ENCODE assay signal across 8 cellular contexts in the genomic region with DNA sequence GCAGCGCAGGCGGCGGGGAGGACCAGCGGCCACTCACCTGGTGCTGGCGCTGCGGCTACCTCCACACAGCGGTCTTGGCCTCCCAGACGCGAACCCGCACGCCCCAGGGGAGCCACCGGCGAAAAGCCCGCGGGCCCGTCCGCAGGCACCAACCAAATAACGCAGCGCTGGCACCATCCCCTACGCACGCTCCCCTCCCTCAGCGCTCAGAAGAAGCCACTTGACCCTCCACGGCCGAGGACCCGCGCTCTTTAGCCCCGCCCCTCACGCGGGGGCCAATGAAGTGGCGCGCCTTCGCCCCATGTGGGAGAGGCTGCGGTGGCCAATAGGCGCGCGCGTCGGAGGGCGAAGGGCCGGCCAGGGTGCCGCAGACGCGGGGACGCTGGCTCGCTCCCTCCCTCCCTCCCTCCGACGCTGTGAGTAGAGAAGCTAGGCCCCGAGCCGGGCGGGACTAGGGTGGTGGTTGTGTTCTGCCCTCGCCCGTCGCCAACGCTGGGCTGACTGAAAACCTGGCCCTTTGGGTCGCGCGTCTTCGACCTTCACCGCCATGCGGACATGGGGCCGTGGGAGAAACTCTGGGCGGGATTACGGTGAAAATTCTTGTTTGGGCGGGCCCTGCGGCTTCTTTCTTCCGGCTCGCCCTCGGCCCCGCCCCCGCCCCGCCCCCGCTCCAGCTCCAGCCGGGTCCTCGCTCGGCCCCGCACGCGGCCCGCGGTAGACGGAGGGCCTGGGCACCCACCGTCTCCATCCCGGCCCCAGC. TPM values are rescaled to one million over a fixed set of nuclear protein-coding genes. Genes with fewer than 3 reads are reported as not detected.
DNase-seq lines count a peak whose midpoint lies in the region; ATAC-seq, FAIRE-seq and TF ChIP-seq lines count a peak whose summit lies in the region.

DMAC2L (plus strand) TSS at position 351 of the 760 bp plus-strand sequence. CDS start 9,164 bp downstream, outside the sequence.
L2HGDH (minus strand) TSS at position 256 of the 760 bp plus-strand sequence; CDS start at position 177, 79 bp downstream.

- no peaks in the 10 kb centered on the region for H3K36me3 ChIP-seq in BE2C

- DNase-seq in BE2C: peak; percentile 97
- DNase-seq in GM19239 (ENCODE audit: insufficient read length, low spot score): peak; percentile 89
- DNase-seq in NCI-H510A treated with DMSO at 0.1 percent for 48 hours (lab: John Stamatoyannopoulos, UW): peak; percentile 95
- DNase-seq in activated CD4-positive, alpha-beta T cell treated with anti-CD3 and anti-CD28 coated beads for 4 hours: peak; percentile 84 to 85
- peak; percentile 91 for DNase-seq in choroid plexus epithelial cell (ENCODE audit: low read depth)
- DNase-seq in left kidney (ENCODE audit: low read depth, low spot score): peak; percentile 99
- peak; percentile 90 to 92 for DNase-seq in stimulated activated CD4-positive, alpha-beta T cell treated with anti-CD3 and anti-CD28 coated beads, Interleukin-2, amount 100 ng/mL, for 24 hours

- H3K9me3 ChIP-seq in BE2C: no peaks in the 10 kb centered on the region

- H3K4me3 ChIP-seq in BE2C (ENCODE audit: low read depth, low read length): peak within 1 kb of the TSS; percentile 89
- peak within 1 kb of the TSS; percentile 95 for H3K4me3 ChIP-seq in choroid plexus epithelial cell (ENCODE audit: low read depth, low read length)

- peak; percentile 93 for FAIRE-seq in GM19239 (lab: Jason Lieb, UNC)

- TF ChIP-seq CTCF in BE2C (IDR thresholded peaks at IDR 0.05; ENCODE audit: low read depth, low read length) (no peak), choroid plexus epithelial cell (conservative IDR thresholded peaks at IDR 0.05; ENCODE audit: low read depth, low read length) (no peak)

- no peaks in the 10 kb centered on the region for H3K4me1 ChIP-seq in BE2C

- ATAC-seq in HG03442 (IDR thresholded peaks at IDR 0.05; ENCODE audit: unreplicated experiment): peak; percentile 91

- no peaks in the 10 kb centered on the region for H3K27me3 ChIP-seq in BE2C

RNA-seq across cellular contexts. Expression of gene DMAC2L, which starts in this region (rescaled TPM):
- polyA plus RNA-seq in BE2C (2012; ENCODE audit: insufficient read depth, insufficient read length, low read depth): 12.4 TPM

RNA-seq across cellular contexts. Expression of gene L2HGDH, which starts in this region (rescaled TPM):
- polyA plus RNA-seq in BE2C (2012; ENCODE audit: insufficient read depth, insufficient read length, low read depth): 8.9 TPM

Comparison
In these comparisons a context has a peak if more than half of its experiments do, and no peak if none do; other contexts are left out.
1. Peak in every context shown above with its lines: DNase-seq, ATAC-seq and H3K4me3 ChIP-seq.